ENCODE assay signal across 21 cellular contexts in the genomic region with DNA sequence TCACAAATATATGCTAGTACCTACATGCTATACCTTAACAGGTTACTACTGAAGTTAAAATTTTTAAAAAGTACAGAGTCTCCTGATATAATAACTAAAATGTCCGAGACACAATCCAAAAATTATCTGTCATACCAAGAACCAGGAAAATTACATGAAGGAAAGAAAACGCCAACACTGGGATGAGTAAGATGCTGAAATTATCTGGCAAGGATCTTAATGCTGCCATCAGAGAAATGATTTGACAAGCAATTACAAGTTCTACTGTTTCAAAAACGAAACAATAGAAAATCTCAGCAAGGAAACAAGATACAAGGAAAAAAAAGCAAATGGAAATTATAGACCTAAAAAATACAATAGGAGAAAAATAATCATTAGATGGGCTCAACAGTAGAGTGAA.
A peak's percentile ranks its signal among the peaks of the same experiment; 100 is the strongest.
DNase-seq lines count a peak whose midpoint lies in the region; ATAC-seq and TF ChIP-seq lines count a peak whose summit lies in the region.
"Had no signal": no experiment of that assay in that cellular context is flagged by ENCODE, and none has a peak within 500 bp of the region (broad histone marks: within the 10 kb centered on the region; RNA-seq: fewer than 3 reads in every experiment).

No MANE protein-coding gene starts in this region.

- H3K4me3 ChIP-seq in heart right ventricle (no peak overlapping the region), dorsolateral prefrontal cortex (peak overlapping the region in 1 of 59 donors; percentile 8), thyroid gland (replicated peaks in 1 of 3) (no peak overlapping the region)
- H3K4me3 ChIP-seq: adrenal gland, GM23248, transverse colon had no signal

- ATAC-seq in heart right ventricle = peak in 1 of 8 donors; percentile 5
- no peak for ATAC-seq in left cardiac atrium
- ATAC-seq in GM21825 (IDR thresholded peaks at IDR 0.05; ENCODE audit: unreplicated experiment) = no peak
- no peak for ATAC-seq in stimulated activated naive CD8-positive, alpha-beta T cell treated with anti-CD3 and anti-CD28 coated beads, Interleukin-15, Interleukin-2, amounts not matched to agents 100 U/mL and 50 U/mL, for 24 hours
- ATAC-seq: naive thymus-derived CD8-positive, alpha-beta T cell had no signal

- H3K9me3 Mint-ChIP-seq in mesothelial cell of epicardium = peaks cover 41% of the 10 kb centered on the region

- H3K36me3 Mint-ChIP-seq in mesothelial cell of epicardium = peaks cover 62% of the 10 kb centered on the region

- H3K4me1 ChIP-seq in heart right ventricle (peaks cover 0 to 23% (median 3%) of the 10 kb centered on the region in 9 donors), thyroid gland (peaks cover 0 to 8% of the 10 kb centered on the region in 2 donors)
- H3K4me1 ChIP-seq: transverse colon had no signal

- no peaks in the 10 kb centered on the region for H3K27me3 ChIP-seq in heart right ventricle
- no peaks in the 10 kb centered on the region for H3K27me3 ChIP-seq in dorsolateral prefrontal cortex
- H3K27me3 ChIP-seq in thyroid gland = no peaks in the 10 kb centered on the region
- H3K27me3 ChIP-seq: adrenal gland, transverse colon had no signal

- TF ChIP-seq POLR2A in thyroid gland (IDR thresholded peaks at IDR 0.05) = no peak

- H3K27ac ChIP-seq in heart right ventricle (peak overlapping the region in 8 of 10 donors; percentile 5 to 67 (median 52)), dorsolateral prefrontal cortex (peak overlapping the region in 54 of 59 donors; percentile 3 to 88 (median 64)), thyroid gland (peak overlapping the region in 2 of 3 donors; percentile 10 to 19)
- H3K27ac ChIP-seq: adrenal gland, GM23248, transverse colon had no signal

- H3K4me3 Mint-ChIP-seq in mesothelial cell of epicardium = no peak overlapping the region
- H3K4me3 Mint-ChIP-seq: naive thymus-derived CD8-positive, alpha-beta T cell had no signal

- H3K9me3 ChIP-seq in heart right ventricle (peaks cover 0 to 36% (median 21%) of the 10 kb centered on the region in 11 donors), thyroid gland (no peaks in the 10 kb centered on the region)

- DNase-seq in heart right ventricle (no peak), left cardiac atrium (no peak), dorsolateral prefrontal cortex (no peak), mesothelial cell of epicardium (ENCODE audit: low spot score in 2 of 2, unreplicated experiment in 2 of 2) (no peak), thyroid gland (no peak), HuH-7.5 (ENCODE audit: low spot score) (no peak)
- no peak for DNase-seq in stimulated activated naive CD8-positive, alpha-beta T cell treated with anti-CD3 and anti-CD28 coated beads, Interleukin-15, Interleukin-2, amounts not matched to agents 100 U/mL and 50 U/mL, for 24 hours
- DNase-seq: activated CD4-positive, alpha-beta T cell treated with anti-CD3 and anti-CD28 coated beads, Interleukin-2, amount 50 U/mL, for 48 hours; activated CD8-positive, alpha-beta memory T cell treated with anti-CD3 and anti-CD28 coated beads, Interleukin-2, amount 50 U/mL, for 48 hours; activated effector memory CD4-positive, alpha-beta T cell treated with anti-CD3 and anti-CD28 coated beads, Interleukin-2, amount 50 U/mL, for 16 hours; central memory CD4-positive, alpha-beta T cell; erythroblast; Karpas-422; naive thymus-derived CD8-positive, alpha-beta T cell; NCI-H1694 treated with DMSO at 0.1 percent for 48 hours; small intestine; stimulated activated naive CD4-positive, alpha-beta T cell; transverse colon had no signal

- no peaks in the 10 kb centered on the region for H3K27me3 Mint-ChIP-seq in mesothelial cell of epicardium (ENCODE audit: low read depth)
- H3K27me3 Mint-ChIP-seq: naive thymus-derived CD8-positive, alpha-beta T cell had no signal

- intact Hi-C loops in heart right ventricle (cut with DNase I) (loop anchor here in 7 of 10 donors (5.0 to 10.0 kb wide), 3 partner anchors 56 to 91 kb away; a partner anchor contains a TSS), left cardiac atrium (cut with DNase I) (loop anchor here in 1 of 2 donors (5.0 kb wide), 1 partner anchor 91 kb away; a partner anchor contains a TSS), dorsolateral prefrontal cortex (cut with DNase I) (no loop called here), thyroid gland (cut with DNase I) (no loop called here)

- no peak for TF ChIP-seq CTCF in heart right ventricle (IDR thresholded peaks at IDR 0.05)
- peak in 1 of 56 donors; percentile 0 for TF ChIP-seq CTCF in dorsolateral prefrontal cortex (IDR thresholded peaks at IDR 0.05 in 54 of 56, conservative IDR thresholded peaks at IDR 0.05 in 2 of 56; ENCODE audit: low read depth in 1 of 56, partially characterized antibody in 56 of 56)
- no peak for TF ChIP-seq CTCF in mesothelial cell of epicardium (IDR thresholded peaks at IDR 0.05; ENCODE audit: unreplicated experiment)
- TF ChIP-seq CTCF in thyroid gland (IDR thresholded peaks at IDR 0.05) = no peak

- WGBS in heart right ventricle, 2 donors = 97% methylated on average over 3 of the region's 3 CpGs
- WGBS in thyroid gland, 2 donors = 97 to 98% methylated on average over 3 of the region's 3 CpGs

- H3K4me1 Mint-ChIP-seq in mesothelial cell of epicardium = peaks cover 15% of the 10 kb centered on the region

- peak overlapping the region; percentile 13 for H3K27ac Mint-ChIP-seq in mesothelial cell of epicardium

- H3K36me3 ChIP-seq in heart right ventricle (peaks cover 0 to 68% (median 18%) of the 10 kb centered on the region in 9 donors), thyroid gland (no peaks in the 10 kb centered on the region)
- H3K36me3 ChIP-seq: adrenal gland had no signal

Comparison
In these comparisons a context has a peak if more than half of its experiments do, and no peak if none do; other contexts are left out.
1. H3K27ac ChIP-seq: peak in every context shown above with its lines; median percentile 64 in dorsolateral prefrontal cortex; 52 in heart right ventricle; 14 in thyroid gland.
2. intact Hi-C loops: an anchor here in heart right ventricle (5.0 to 10.0 kb wide); none called in dorsolateral prefrontal cortex and thyroid gland.